ENCODE assay signal across 25 cellular contexts in genomic region chr1:67941155-67941554, GRCh38.
DNase-seq lines count a peak whose midpoint lies in the region; ATAC-seq, FAIRE-seq and TF ChIP-seq lines count a peak whose summit lies in the region.
"Had no signal": no experiment of that assay in that cellular context is flagged by ENCODE, and none has a peak within 500 bp of the region (broad histone marks: within the 10 kb centered on the region; RNA-seq: fewer than 3 reads in every experiment).

No MANE protein-coding gene starts in this region.

- H3K9me3 ChIP-seq in K562 (replicated peaks; ENCODE audit: control insufficient read depth, insufficient read depth, low read depth, low read length) = no peaks in the 10 kb centered on the region
- H3K9me3 ChIP-seq in neuronal stem cell (replicated peaks in 1 of 2; ENCODE audit: control insufficient read depth in 2 of 2, insufficient read depth in 1 of 2, low read depth in 1 of 2, low read length in 2 of 2) = peaks cover 0 to 4% of the 10 kb centered on the region in 2 donors
- H3K9me3 ChIP-seq: A549, BE2C, HAP-1 had no signal

- no peak overlapping the region for H4K8ac ChIP-seq in neuronal stem cell (ENCODE audit: low read depth, low read length)

- H4K91ac ChIP-seq in neuronal stem cell (ENCODE audit: low read depth, low read length, poor library complexity) = no peak overlapping the region

- no peak overlapping the region for H2BK5ac ChIP-seq in neuronal stem cell (ENCODE audit: low read length)

- no peak overlapping the region for H3K23ac ChIP-seq in neuronal stem cell (ENCODE audit: low read depth, low read length, poor library complexity)

- no peak for TF ChIP-seq RAD21 in K562 (CRISPR knock-in tag; conservative IDR thresholded peaks at IDR 0.05 in 1 of 2, IDR thresholded peaks at IDR 0.05 in 1 of 2)

- no peak for TF ChIP-seq CTCF in K562 (IDR thresholded peaks at IDR 0.05 in 2 of 3, conservative IDR thresholded peaks at IDR 0.05 in 1 of 3; ENCODE audit: insufficient read depth in 2 of 3, low read depth in 1 of 3, low read length in 3 of 3)

- 54% methylated on average over 4 of the region's 4 CpGs for WGBS in K562 (ENCODE audit: insufficient coverage, low coverage, missing lambda C conversion rate)
- WGBS in neuronal stem cell (ENCODE audit: extremely low coverage in 2 of 2, insufficient read length in 2 of 2, insufficient replicate concordance in 1 of 2), 2 donors = no CpG with 5 or more reads among the region's 4 CpGs

- H3K4me3 ChIP-seq in K562 (no peak overlapping the region), neuronal stem cell (ENCODE audit: low read length in 2 of 2) (no peak overlapping the region)
- H3K4me3 ChIP-seq: A549; BLaER1 treated with 17β-estradiol and CSF1 and Interleukin-3, amounts not matched to agents 10 nM and 100 nM; GM12878; HAP-1 had no signal

- H3K27me3 ChIP-seq in K562 (ENCODE audit: control insufficient read depth in 2 of 2, insufficient read depth in 2 of 2, low read length in 2 of 2) (no peaks in the 10 kb centered on the region), neuronal stem cell (ENCODE audit: control insufficient read depth in 3 of 3, insufficient read depth in 3 of 3, low read depth in 1 of 3, low read length in 3 of 3) (no peaks in the 10 kb centered on the region)
- H3K27me3 ChIP-seq: BE2C; BLaER1 treated with 17β-estradiol and CSF1 and Interleukin-3, amounts not matched to agents 10 nM and 100 nM had no signal

- H3K79me1 ChIP-seq in neuronal stem cell (ENCODE audit: low read depth, low read length) = no peaks in the 10 kb centered on the region

- H4K20me1 ChIP-seq in K562 (replicated peaks; ENCODE audit: control insufficient read depth, insufficient read depth, low read length) = no peaks in the 10 kb centered on the region
- H4K20me1 ChIP-seq: BLaER1 treated with 17β-estradiol and CSF1 and Interleukin-3, amounts not matched to agents 10 nM and 100 nM had no signal

- H3K4me2 ChIP-seq in K562 (ENCODE audit: insufficient read depth, low read length) (no peak overlapping the region), neuronal stem cell (ENCODE audit: insufficient read depth, low read length, poor library complexity, severe bottlenecking) (no peak overlapping the region)
- H3K4me2 ChIP-seq: A549; BLaER1 treated with 17β-estradiol and CSF1 and Interleukin-3, amounts not matched to agents 10 nM and 100 nM had no signal

- POLR2A ChIA-PET in K562 (lab: Yijun Ruan, JAX) = interaction anchor here (0.6 to 1.5 kb wide), 5 partner anchors 9 to 645 kb away, joined by 3 to 5 read pairs (median 4); no protein-coding TSS in a partner anchor

- no peak overlapping the region for H2BK120ac ChIP-seq in neuronal stem cell (ENCODE audit: low read depth, low read length)

- H2AFZ ChIP-seq in K562 (ENCODE audit: low read depth, low read length) (peak overlapping the region; percentile 18; the same call in 1 of the 2 replicates), neuronal stem cell (ENCODE audit: low read length) (peak overlapping the region; percentile 46)

- in situ Hi-C loops in K562 (cut with MboI) = no loop called here

- TF ChIP-seq POLR2A in K562 (conservative IDR thresholded peaks at IDR 0.05) = no peak

- H3K79me2 ChIP-seq in K562 (ENCODE audit: control insufficient read depth, insufficient read depth, low read length) = no peaks in the 10 kb centered on the region

- no peak for TF ChIP-seq EP300 in K562 (IDR thresholded peaks at IDR 0.05; ENCODE audit: low read length)

- CTCF ChIA-PET in K562 (lab: Yijun Ruan, JAX; ENCODE audit: low intra/inter-chr PET ratio) = no interaction called here

- FAIRE-seq in K562 (lab: Jason Lieb, UNC) = no peak
- FAIRE-seq: A549, D721Med, GM12878, GM18507, H54 had no signal

- no peaks in the 10 kb centered on the region; a peak in 1 of 5 replicates for H3K4me1 ChIP-seq in K562 (replicated peaks in 1 of 2; ENCODE audit: control insufficient read depth in 2 of 2, insufficient read depth in 2 of 2, low read length in 2 of 2)
- H3K4me1 ChIP-seq in neuronal stem cell (ENCODE audit: control insufficient read depth in 2 of 2, insufficient read depth in 1 of 2, low read depth in 1 of 2, low read length in 2 of 2) = peaks cover 9 to 24% of the 10 kb centered on the region in 2 donors
- H3K4me1 ChIP-seq: BE2C, HAP-1 had no signal

- DNase-seq in NCI-H146 (lab: John Stamatoyannopoulos, UW) (peak; percentile 56), NCI-H2227 treated with DMSO at 0.1 percent for 48 hours (lab: John Stamatoyannopoulos, UW) (peak; percentile 73), K562 (ENCODE audit: extremely low read depth in 1 of 4, low spot score in 3 of 4) (no peak), neuronal stem cell (ENCODE audit: low spot score) (no peak), NCI-H226 (no peak)
- DNase-seq: 8988T; ACHN; AML-193; BE2C; CD4-positive, alpha-beta T cell; CD8-positive, alpha-beta memory T cell; DMS 273 treated with DMSO at 0.1 percent for 48 hours; DMS79; EL; GDM1; GOT3 had no signal

- H3K27ac ChIP-seq in K562 (ENCODE audit: extremely low read depth, low read depth, low read length) = no peak overlapping the region
- no peak overlapping the region for H3K27ac ChIP-seq in neuronal stem cell (replicated peaks; ENCODE audit: low read length)
- H3K27ac ChIP-seq: BLaER1 treated with 17β-estradiol and CSF1 and Interleukin-3, amounts not matched to agents 10 nM and 100 nM had no signal

- H3K36me3 ChIP-seq in K562 (ENCODE audit: control insufficient read depth, insufficient read depth, low read length) = no peaks in the 10 kb centered on the region
- H3K36me3 ChIP-seq in neuronal stem cell (replicated peaks in 1 of 2; ENCODE audit: control insufficient read depth in 2 of 2, insufficient read depth in 2 of 2, low read length in 2 of 2) = no peaks in the 10 kb centered on the region
- H3K36me3 ChIP-seq: BE2C; BLaER1 treated with 17β-estradiol and CSF1 and Interleukin-3, amounts not matched to agents 10 nM and 100 nM; HAP-1 had no signal

- H3K4ac ChIP-seq in neuronal stem cell (ENCODE audit: low read length) = no peak overlapping the region

- H3K9ac ChIP-seq in K562 (ENCODE audit: insufficient read depth in 1 of 2, low read depth in 2 of 2, low read length in 2 of 2) (no peak overlapping the region), neuronal stem cell (ENCODE audit: low read depth, low read length, poor library complexity) (no peak overlapping the region)
- H3K9ac ChIP-seq: BLaER1 treated with 17β-estradiol and CSF1 and Interleukin-3, amounts not matched to agents 10 nM and 100 nM had no signal

- H3K18ac ChIP-seq in neuronal stem cell (ENCODE audit: low read length) = no peak overlapping the region

- BruUV-seq in K562 (replicated peaks; lab: Mats Ljungman, UMichigan) = no TSS peak

- H2BK12ac ChIP-seq in neuronal stem cell (ENCODE audit: low read length) = no peak overlapping the region

- no peak overlapping the region for H2BK15ac ChIP-seq in neuronal stem cell (ENCODE audit: low read length)

- no peak overlapping the region for H3K14ac ChIP-seq in neuronal stem cell (ENCODE audit: low read length)

- no peak overlapping the region for H2AK5ac ChIP-seq in neuronal stem cell (ENCODE audit: low read depth, low read length)

- no peaks in the 10 kb centered on the region for H3K9me1 ChIP-seq in K562 (ENCODE audit: control insufficient read depth, insufficient read depth, low read length)

- ATAC-seq in K562 = 0 out of 3 replicates have a peak, but pooled peaks have one; percentile 33
- ATAC-seq in HG03571 (IDR thresholded peaks at IDR 0.05; ENCODE audit: unreplicated experiment) = no peak
- no peak for ATAC-seq in HG03469 (IDR thresholded peaks at IDR 0.05; ENCODE audit: unreplicated experiment)
- ATAC-seq: A549, GM12878 had no signal

- intact Hi-C loops in K562 (cut with micrococcal nuclease) = no loop called here

TF ChIP-seq in K562, 482 proteins besides CTCF, POLR2A, EP300 and RAD21:
- TF ChIP-seq FOXO4 (CRISPR knock-in tag; IDR thresholded peaks at IDR 0.05) (no peak), CBX8 (IDR thresholded peaks at IDR 0.05; ENCODE audit: borderline replicate concordance, extremely low read depth, low read depth, low read length, poor library complexity, severe bottlenecking) (no peak), ZNF639 (CRISPR knock-in tag; conservative IDR thresholded peaks at IDR 0.05 in 1 of 2, IDR thresholded peaks at IDR 0.05 in 1 of 2) (no peak), ZNF347 (CRISPR knock-in tag; IDR thresholded peaks at IDR 0.05; ENCODE audit: low read depth) (no peak), EWSR1 (IDR thresholded peaks at IDR 0.05; ENCODE audit: borderline replicate concordance, low read depth, partially characterized antibody) (no peak), SP2 (IDR thresholded peaks at IDR 0.05; ENCODE audit: extremely low read depth, low read depth, low read length, poor library complexity, severe bottlenecking) (no peak), ZNF707 (CRISPR knock-in tag; conservative IDR thresholded peaks at IDR 0.05) (no peak), IRF1 (CRISPR knock-in tag; IDR thresholded peaks at IDR 0.05; ENCODE audit: borderline replicate concordance) (no peak)

Comparison
In these comparisons a context has a peak if more than half of its experiments do, and no peak if none do; other contexts are left out.
1. DNase-seq: peak in NCI-H146 (single experiment) and NCI-H2227 treated with DMSO at 0.1 percent for 48 hours (single experiment); none in K562 (0 of 4), neuronal stem cell (single experiment) and NCI-H226 (single experiment).